In genomic region chr5:115720888-115721287, GRCh38 we compare ENCODE assay signal across 22 cellular contexts.
DNase-seq lines count a peak whose midpoint lies in the region; ATAC-seq and TF ChIP-seq lines count a peak whose summit lies in the region.
"Had no signal": no experiment of that assay in that cellular context is flagged by ENCODE, and none has a peak within 500 bp of the region (broad histone marks: within the 10 kb centered on the region; RNA-seq: fewer than 3 reads in every experiment).

No MANE protein-coding gene starts in this region.

- H3K4me1 ChIP-seq in Karpas-422 (ENCODE audit: low read length) (no peaks in the 10 kb centered on the region; the same call in 1 of the 2 replicates), lung (ENCODE audit: control insufficient read depth in 2 of 2, insufficient read depth in 2 of 2, low read length in 2 of 2) (no peaks in the 10 kb centered on the region), thoracic aorta (ENCODE audit: control insufficient read depth in 1 of 2, low read depth in 2 of 2) (peaks cover 27 to 60% of the 10 kb centered on the region in 2 donors)

- no peak overlapping the region for H3K27ac ChIP-seq in Karpas-422 (ENCODE audit: low read length)
- no peak overlapping the region for H3K27ac ChIP-seq in lung (ENCODE audit: low read depth in 1 of 2, low read length in 1 of 2)
- H3K27ac ChIP-seq in thoracic aorta, result peak overlapping the region in 1 of 2 donors; percentile 45
- H3K27ac ChIP-seq: BLaER1 treated with 17β-estradiol and CSF1 and Interleukin-3, amounts not matched to agents 10 nM and 100 nM; RWPE1 had no signal

- H3K9me3 ChIP-seq in Karpas-422 (ENCODE audit: low read length) (no peaks in the 10 kb centered on the region), lung (ENCODE audit: control insufficient read depth in 2 of 2, insufficient read depth in 1 of 2, low read length in 1 of 2) (no peaks in the 10 kb centered on the region), thoracic aorta (no peaks in the 10 kb centered on the region)

- H3K36me3 ChIP-seq in Karpas-422 (ENCODE audit: insufficient read depth, low read length) (no peaks in the 10 kb centered on the region), lung (ENCODE audit: control insufficient read depth in 2 of 2, insufficient read depth in 2 of 2, low read length in 2 of 2) (no peaks in the 10 kb centered on the region), thoracic aorta (no peaks in the 10 kb centered on the region)
- H3K36me3 ChIP-seq: BLaER1 treated with 17β-estradiol and CSF1 and Interleukin-3, amounts not matched to agents 10 nM and 100 nM had no signal

- ATAC-seq in lung (ENCODE audit: insufficient read depth, low FRiP score), result peak; percentile 19
- ATAC-seq in thoracic aorta (ENCODE audit: insufficient number of reproducible peaks, low FRiP score, low read depth), result peak; percentile 58
- ATAC-seq: Panc1 had no signal

- peak overlapping the region; percentile 50 for H2AFZ ChIP-seq in Karpas-422 (ENCODE audit: low read length)

- H4K20me1 ChIP-seq in Karpas-422 (ENCODE audit: insufficient read depth, low read depth, low read length), result no peaks in the 10 kb centered on the region
- H4K20me1 ChIP-seq: BLaER1 treated with 17β-estradiol and CSF1 and Interleukin-3, amounts not matched to agents 10 nM and 100 nM had no signal

- DNase-seq in Karpas-422 (no peak), fibroblast of mammary gland (ENCODE audit: low read depth) (peak; percentile 1), lung (ENCODE audit: low spot score) (no peak), thoracic aorta (ENCODE audit: low spot score) (no peak)
- DNase-seq in activated CD4-positive, alpha-beta T cell treated with anti-CD3 and anti-CD28 coated beads for 4 hours, result no peak
- no peak for DNase-seq in stimulated activated naive CD4-positive, alpha-beta T cell treated with Interleukin-2 at 50 U/mL for 16 hours (lab: John Stamatoyannopoulos, UW)
- DNase-seq in activated naive CD4-positive, alpha-beta T cell treated with Interleukin-2 at 50 U/mL for 16 hours, result no peak
- DNase-seq: CD4-positive, alpha-beta T cell; HCEC 1CT; KG1; NCI-H1048; NCI-H1417; NCI-H1694; NCI-H2081 treated with DMSO at 0.1 percent for 48 hours; NCI-H2171; NCI-H226; NCI-H510A; NCI-H69; SHP77 had no signal

- 58 to 87% methylated on average over 2 of the region's 2 CpGs for WGBS in lung, 2 donors

- H3K4me2 ChIP-seq in Karpas-422 (ENCODE audit: low read depth, low read length, poor library complexity, severe bottlenecking), result no peak overlapping the region

- no peak for TF ChIP-seq CTCF in fibroblast of mammary gland (conservative IDR thresholded peaks at IDR 0.05; ENCODE audit: control insufficient read depth, insufficient read depth, low read depth, low read length)
- TF ChIP-seq CTCF in lung (IDR thresholded peaks at IDR 0.05; ENCODE audit: control extremely low read depth, extremely low read depth), result no peak
- no peak for TF ChIP-seq CTCF in thoracic aorta (IDR thresholded peaks at IDR 0.05)

- H3K27me3 ChIP-seq in Karpas-422 (ENCODE audit: low read length), result no peaks in the 10 kb centered on the region
- no peaks in the 10 kb centered on the region for H3K27me3 ChIP-seq in lung (ENCODE audit: control insufficient read depth, insufficient read depth)
- H3K27me3 ChIP-seq in thoracic aorta (replicated peaks; ENCODE audit: insufficient read depth), result no peaks in the 10 kb centered on the region
- H3K27me3 ChIP-seq: BLaER1 treated with 17β-estradiol and CSF1 and Interleukin-3, amounts not matched to agents 10 nM and 100 nM had no signal

- no peaks in the 10 kb centered on the region for H3K79me2 ChIP-seq in Karpas-422 (ENCODE audit: low read length)

- H3K9me2 ChIP-seq in Karpas-422 (replicated peaks; ENCODE audit: insufficient read depth, low read length), result no peaks in the 10 kb centered on the region

- no peak overlapping the region for H3K4me3 ChIP-seq in Karpas-422 (ENCODE audit: low read length)
- H3K4me3 ChIP-seq in fibroblast of mammary gland (ENCODE audit: control insufficient read depth, low read depth, low read length), result no peak overlapping the region
- H3K4me3 ChIP-seq in lung, result no peak overlapping the region
- no peak overlapping the region for H3K4me3 ChIP-seq in thoracic aorta
- H3K4me3 ChIP-seq: BLaER1 treated with 17β-estradiol and CSF1 and Interleukin-3, amounts not matched to agents 10 nM and 100 nM had no signal

- no peak overlapping the region for H3K9ac ChIP-seq in Karpas-422 (ENCODE audit: low read length)
- H3K9ac ChIP-seq: BLaER1 treated with 17β-estradiol and CSF1 and Interleukin-3, amounts not matched to agents 10 nM and 100 nM had no signal
